In genomic region chr13:40452741-40453665, GRCh38 we compare ENCODE assay signal across 12 cellular contexts.
A peak's percentile ranks its signal among the peaks of the same experiment; 100 is the strongest.
DNase-seq lines count a peak whose midpoint lies in the region; ATAC-seq and TF ChIP-seq lines count a peak whose summit lies in the region.
"Had no signal": no experiment of that assay in that cellular context is flagged by ENCODE, and none has a peak within 500 bp of the region (broad histone marks: within the 10 kb centered on the region; RNA-seq: fewer than 3 reads in every experiment).

No MANE protein-coding gene starts in this region.

- peaks cover 6% of the 10 kb centered on the region for H3K9me3 Mint-ChIP-seq in osteocyte (ENCODE audit: unreplicated experiment)

- intact Hi-C loops in prostate gland (cut with DNase I) = no loop called here

- H3K27ac ChIP-seq in esophagus (ENCODE audit: low read depth in 2 of 2, low read length in 1 of 2) = peak overlapping the region; percentile 36 to 85
- H3K27ac ChIP-seq in prostate gland = peak overlapping the region; percentile 15 to 20
- H3K27ac ChIP-seq: right atrium auricular region had no signal

- H3K36me3 Mint-ChIP-seq in osteocyte (ENCODE audit: unreplicated experiment) = no peaks in the 10 kb centered on the region

- H3K9me3 ChIP-seq in esophagus (ENCODE audit: control insufficient read depth in 2 of 2, insufficient read depth in 1 of 2, low read depth in 1 of 2, low read length in 1 of 2) (no peaks in the 10 kb centered on the region), prostate gland (no peaks in the 10 kb centered on the region)

- ATAC-seq in HG02840 (IDR thresholded peaks at IDR 0.05; ENCODE audit: low FRiP score, unreplicated experiment) (no peak), GM21723 (IDR thresholded peaks at IDR 0.05; ENCODE audit: unreplicated experiment) (no peak)

- no peak overlapping the region for H3K27ac Mint-ChIP-seq in osteocyte (ENCODE audit: unreplicated experiment)
- H3K27ac Mint-ChIP-seq: activated naive CD4-positive, alpha-beta T cell treated with anti-CD3 and anti-CD28 coated beads, Interleukin-2, amount 50 U/mL, for 72 hours had no signal

- H3K4me3 ChIP-seq in esophagus (ENCODE audit: low read depth in 1 of 2, low read length in 2 of 2) (no peak overlapping the region), prostate gland (no peak overlapping the region)
- H3K4me3 ChIP-seq: right atrium auricular region had no signal

- peak; percentile 42 for DNase-seq in COLO668 (lab: John Stamatoyannopoulos, UW; ENCODE audit: unreplicated experiment)
- peak; percentile 17 for DNase-seq in MV-4-11 (lab: John Stamatoyannopoulos, UW)
- peak; percentile 50 for DNase-seq in prostate gland (ENCODE audit: low spot score)
- no peak for DNase-seq in osteocyte (ENCODE audit: extremely low spot score, unreplicated experiment)
- DNase-seq in DMS79 treated with DMSO at 0.1 percent for 48 hours (lab: John Stamatoyannopoulos, UW) = no peak
- DNase-seq: NCI-H1105 treated with DMSO at 0.1 percent for 48 hours, NCI-H526 treated with DMSO at 0.1 percent for 48 hours had no signal

- H3K4me1 ChIP-seq in esophagus (ENCODE audit: control insufficient read depth in 2 of 2, insufficient read depth in 2 of 2, low read length in 1 of 2) (peaks cover 0 to 6% of the 10 kb centered on the region in 2 donors), prostate gland (replicated peaks) (no peaks in the 10 kb centered on the region)

- H3K4me3 Mint-ChIP-seq in osteocyte (ENCODE audit: unreplicated experiment) = no peak overlapping the region

- H3K4me1 Mint-ChIP-seq in osteocyte (ENCODE audit: unreplicated experiment) = peaks cover 10% of the 10 kb centered on the region

- WGBS in esophagus, 2 donors = 52 to 60% methylated on average over 5 of the region's 5 CpGs
- 51% methylated on average over 5 of the region's 5 CpGs for WGBS in prostate gland

- no peaks in the 10 kb centered on the region for H3K36me3 ChIP-seq in esophagus (ENCODE audit: control insufficient read depth in 2 of 2, insufficient read depth in 2 of 2, low read length in 1 of 2)
- H3K36me3 ChIP-seq in prostate gland = no peaks in the 10 kb centered on the region
- H3K36me3 ChIP-seq: right atrium auricular region had no signal

- TF ChIP-seq CTCF in prostate gland (IDR thresholded peaks at IDR 0.05) = no peak
- no peak for TF ChIP-seq CTCF in osteocyte (IDR thresholded peaks at IDR 0.05)

- no peaks in the 10 kb centered on the region for H3K27me3 Mint-ChIP-seq in osteocyte (ENCODE audit: unreplicated experiment)

- TF ChIP-seq POLR2A in prostate gland (IDR thresholded peaks at IDR 0.05) = no peak

- no peaks in the 10 kb centered on the region for H3K27me3 ChIP-seq in esophagus (ENCODE audit: control insufficient read depth in 1 of 2, insufficient read depth in 2 of 2, low read length in 2 of 2)
- H3K27me3 ChIP-seq in prostate gland (replicated peaks; ENCODE audit: insufficient read depth) = no peaks in the 10 kb centered on the region
- H3K27me3 ChIP-seq: right atrium auricular region had no signal

Comparison
In these comparisons a context has a peak if more than half of its experiments do, and no peak if none do; other contexts are left out.
1. DNase-seq: peak in COLO668 (single experiment), MV-4-11 (single experiment) and prostate gland (single experiment); none in osteocyte (single experiment) and DMS79 treated with DMSO at 0.1 percent for 48 hours (single experiment).